Comparison of ENCODE assay signal across 9 cellular contexts in the genomic region with DNA sequence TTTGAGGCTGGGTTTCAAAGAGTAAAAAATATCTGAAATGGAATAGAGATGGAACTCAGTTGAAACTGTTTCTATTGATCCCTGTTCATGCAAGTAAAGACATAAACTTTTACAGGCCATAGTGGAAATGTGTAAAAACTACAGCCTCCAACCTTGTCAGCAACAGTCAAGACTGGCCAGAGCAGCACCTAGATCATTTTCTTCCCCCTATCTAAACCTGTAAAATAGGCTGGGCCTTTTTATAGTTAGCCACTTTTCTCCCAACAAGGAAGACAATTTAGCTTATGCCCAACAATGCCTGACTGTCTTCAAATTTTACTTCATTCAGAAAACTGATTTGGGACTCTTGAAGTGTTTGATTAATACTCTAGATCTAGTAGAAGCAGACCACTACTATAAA.
"Had no signal": no experiment of that assay in that cellular context is flagged by ENCODE, and none has a peak within 500 bp of the region (broad histone marks: within the 10 kb centered on the region; RNA-seq: fewer than 3 reads in every experiment).

No MANE protein-coding gene starts in this region.

- H3K9me3 ChIP-seq: HAP-1 had no signal

- DNase-seq: GM23248, GOT3, H7, HFFc6, KBM-7 had no signal

- H3K27ac ChIP-seq: GM23248, HL-60 had no signal

- H3K36me3 ChIP-seq: HAP-1 had no signal

- H3K4me3 ChIP-seq: GM23248, HAP-1 had no signal

- H3K4me1 ChIP-seq: HAP-1 had no signal

- H3K9ac ChIP-seq: GM23248 had no signal

- H2AFZ ChIP-seq: GM23248 had no signal

- ATAC-seq: HCT116, HepG2 had no signal
